In the genomic region with DNA sequence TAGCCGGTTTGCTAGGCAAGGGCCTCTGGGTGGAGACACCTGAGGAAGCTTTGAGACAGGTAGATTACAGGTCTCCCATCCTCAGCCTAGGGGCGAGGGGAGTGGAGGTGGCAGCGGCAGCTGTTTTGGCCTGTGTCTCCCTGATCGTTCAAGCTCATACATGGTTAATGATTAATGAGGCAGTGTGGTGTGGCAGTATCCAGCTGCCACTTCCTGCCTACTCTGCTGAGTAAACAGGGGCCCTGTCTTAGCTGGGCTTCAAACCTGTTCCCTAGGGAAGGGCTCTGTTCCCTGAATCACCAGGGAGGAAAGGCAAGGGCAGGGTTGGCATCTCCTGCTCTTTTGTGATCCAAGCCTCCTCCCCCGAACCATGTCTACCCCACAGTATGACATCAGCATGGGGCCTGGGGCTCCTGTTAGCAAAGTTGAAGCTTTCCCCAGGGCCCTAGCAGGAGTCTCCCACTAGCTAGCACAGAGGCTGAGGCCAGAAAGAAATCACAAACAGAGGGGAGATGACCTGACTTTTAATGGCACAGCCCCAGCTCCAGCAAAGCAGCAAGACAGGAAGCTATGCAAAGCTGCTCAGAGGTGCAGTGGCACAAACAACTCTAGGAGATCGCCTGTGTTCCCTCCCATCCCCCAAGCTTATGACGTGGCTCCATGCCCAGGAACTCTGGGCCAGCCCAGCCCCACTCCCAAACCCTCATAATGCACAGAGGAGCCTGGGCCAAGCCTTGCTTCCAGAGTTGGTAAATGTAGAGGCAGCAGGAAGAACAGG, we compare ENCODE assay signal across 8 cellular contexts. TPM values are rescaled to one million over a fixed set of nuclear protein-coding genes. Genes with fewer than 3 reads are reported as not detected.
DNase-seq lines count a peak whose midpoint lies in the region; ATAC-seq and TF ChIP-seq lines count a peak whose summit lies in the region.

No MANE protein-coding gene starts in this region.

- H3K4me1 ChIP-seq in CD4-positive, alpha-beta memory T cell (ENCODE audit: insufficient read depth, low read length) = peaks cover 76% of the 10 kb centered on the region

- CTCF ChIA-PET in CD4-positive, alpha-beta memory T cell (lab: Charles Lee; ENCODE audit: partially characterized antibody) = interaction anchor here (0.7 to 12.8 kb wide), 15 partner anchors 9 to 90 kb away, joined by 3 to 150 read pairs (median 7); partner anchors contain the start of genes ANKZF1, ATG9A, DNAJB2 and SLC23A3

- no peaks in the 10 kb centered on the region for H3K27me3 ChIP-seq in CD4-positive, alpha-beta memory T cell (ENCODE audit: insufficient read depth, low read length)

- DNase-seq in CD4-positive, alpha-beta memory T cell = peak; percentile 55 to 65 (median 61)
- peak; percentile 78 for DNase-seq in HK-2 (ENCODE audit: unreplicated experiment)
- DNase-seq in OCI-M1 (lab: John Stamatoyannopoulos, UW) = peak; percentile 69
- peak; percentile 25 for DNase-seq in amniotic stem cell (lab: John Stamatoyannopoulos, UW)
- DNase-seq in left cardiac atrium = peak; percentile 64
- DNase-seq in pulmonary artery endothelial cell (ENCODE audit: low read depth, low spot score) = peak; percentile 66
- DNase-seq in NCI-H748 (lab: John Stamatoyannopoulos, UW; ENCODE audit: unreplicated experiment) = no peak

- POLR2A ChIA-PET in CD4-positive, alpha-beta memory T cell (lab: Charles Lee; ENCODE audit: partially characterized antibody) = interaction anchor here (0.6 to 12.0 kb wide), 22 partner anchors 9 to 963 kb away, joined by 3 to 684 read pairs (median 8); partner anchors contain the start of genes ABCB6, ANKZF1, ATG9A and BCS1L

- ATAC-seq in left cardiac atrium = peak; percentile 4 to 21

- H3K36me3 Mint-ChIP-seq in CD4-positive, alpha-beta memory T cell = peaks cover 45 to 63% of the 10 kb centered on the region in 2 donors

- peak overlapping the region; percentile 87 for H3K27ac ChIP-seq in CD4-positive, alpha-beta memory T cell (ENCODE audit: low read depth, low read length)

- peak overlapping the region; percentile 26 to 65 for H3K4me3 ChIP-seq in CD4-positive, alpha-beta memory T cell (ENCODE audit: low read length in 2 of 2)

- H3K36me3 ChIP-seq in CD4-positive, alpha-beta memory T cell (ENCODE audit: insufficient read depth, low read length) = peaks cover 22% of the 10 kb centered on the region

- H3K4me3 Mint-ChIP-seq in CD4-positive, alpha-beta memory T cell = peak overlapping the region; percentile 85 to 99 (median 94)

- H3K27ac Mint-ChIP-seq in CD4-positive, alpha-beta memory T cell = peak overlapping the region; percentile 93 to 99 (median 96)

- H3K4me1 Mint-ChIP-seq in CD4-positive, alpha-beta memory T cell = peaks cover 53 to 91% (median 69%) of the 10 kb centered on the region in 4 donors

- intact Hi-C loops in CD4-positive, alpha-beta memory T cell (cut with micrococcal nuclease) = no loop called here
- intact Hi-C loops in left cardiac atrium (cut with DNase I) = loop anchor here in 1 of 2 donors (10.0 kb wide), 1 partner anchor 45 kb away; no protein-coding TSS in a partner anchor

- TF ChIP-seq POLR2A in GM19193 (IDR thresholded peaks at IDR 0.05; ENCODE audit: extremely low read depth, insufficient read depth, insufficient read length) = peak; percentile 37

- peaks cover 0 to 1% (median 0%) of the 10 kb centered on the region in 8 donors for H3K9me3 Mint-ChIP-seq in CD4-positive, alpha-beta memory T cell

- no peaks in the 10 kb centered on the region for H3K27me3 Mint-ChIP-seq in CD4-positive, alpha-beta memory T cell

- H3K9me3 ChIP-seq in CD4-positive, alpha-beta memory T cell (ENCODE audit: control insufficient read depth in 1 of 2, low read length in 2 of 2) = no peaks in the 10 kb centered on the region

RNA-seq across cellular contexts. Expression of gene TUBA4B, which starts 3.7 kb away (rescaled TPM):
- not detected for total RNA-seq in CD4-positive, alpha-beta memory T cell
- not detected for polyA plus RNA-seq in CD4-positive, alpha-beta memory T cell
- total RNA-seq in left cardiac atrium = not detected
- total RNA-seq in pulmonary artery endothelial cell = not detected in 2 replicates

RNA-seq across cellular contexts. Expression of gene STK16, which starts 4.1 kb away (rescaled TPM):
- total RNA-seq in CD4-positive, alpha-beta memory T cell = 10 to 100 TPM; 19.3 to 21.1 TPM
- 10 to 100 TPM; 15.3 to 15.4 TPM for polyA plus RNA-seq in CD4-positive, alpha-beta memory T cell
- 10 to 100 TPM; 15.6 to 17.4 TPM for total RNA-seq in left cardiac atrium
- 22.2 and 23.5 TPM in 2 replicates for total RNA-seq in pulmonary artery endothelial cell

RNA-seq across cellular contexts. Expression of gene GLB1L, which starts 4.1 kb away (rescaled TPM):
- 1 to 10 TPM; 1.5 to 2.5 TPM for total RNA-seq in CD4-positive, alpha-beta memory T cell
- under 1 TPM; 0.26 to 0.68 TPM for polyA plus RNA-seq in CD4-positive, alpha-beta memory T cell
- total RNA-seq in left cardiac atrium = 1 to 10 TPM; 4.7 to 4.9 TPM
- 5.9 and 8.1 TPM in 2 replicates for total RNA-seq in pulmonary artery endothelial cell

RNA-seq across cellular contexts. Expression of gene TUBA4A, which starts 4.3 kb away (rescaled TPM):
- total RNA-seq in CD4-positive, alpha-beta memory T cell = 100 to 1,000 TPM; 242 to 259 TPM
- polyA plus RNA-seq in CD4-positive, alpha-beta memory T cell = 100 to 1,000 TPM; 157 to 268 TPM
- total RNA-seq in left cardiac atrium = 10 to 100 TPM; 42.1 to 72.9 TPM
- total RNA-seq in pulmonary artery endothelial cell = 14.0 and 29.0 TPM in 2 replicates

RNA-seq across cellular contexts. Expression of gene ANKZF1, which starts 19.8 kb away (rescaled TPM):
- total RNA-seq in CD4-positive, alpha-beta memory T cell = 100 to 1,000 TPM; 244 to 260 TPM
- polyA plus RNA-seq in CD4-positive, alpha-beta memory T cell = 10 to 100 TPM; 22.1 to 49.5 TPM
- total RNA-seq in left cardiac atrium (10 to 100 TPM; 16.0 to 20.3 TPM), pulmonary artery endothelial cell (18.5 and 22.1 TPM in 2 replicates)
